Comparison of ENCODE assay signal across 25 cellular contexts in the genomic region with DNA sequence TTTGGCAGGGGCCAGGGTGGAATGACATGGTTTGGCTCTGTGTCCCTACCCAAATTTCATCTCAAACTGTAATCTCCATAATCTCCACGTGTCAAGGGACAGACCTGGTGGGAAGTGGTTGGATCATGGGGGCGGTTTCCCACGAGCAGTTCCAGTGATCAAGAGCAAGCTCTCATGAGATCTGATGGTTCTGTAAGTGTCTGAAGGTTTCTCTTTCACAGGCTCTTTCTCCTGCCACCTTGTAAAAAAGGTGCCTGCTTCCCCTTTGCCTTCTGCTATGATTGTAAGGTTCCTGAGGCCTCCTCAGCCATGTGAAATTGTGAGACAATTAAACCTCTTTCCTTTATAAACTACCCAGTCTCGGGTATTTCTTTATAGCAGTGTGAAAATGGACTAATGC.
A peak's percentile ranks its signal among the peaks of the same experiment; 100 is the strongest.
DNase-seq lines count a peak whose midpoint lies in the region; ATAC-seq, FAIRE-seq and TF ChIP-seq lines count a peak whose summit lies in the region.
"Had no signal": no experiment of that assay in that cellular context is flagged by ENCODE, and none has a peak within 500 bp of the region (broad histone marks: within the 10 kb centered on the region; RNA-seq: fewer than 3 reads in every experiment).

No MANE protein-coding gene starts in this region.

- no peaks in the 10 kb centered on the region for H3K4me1 ChIP-seq in GM12878 (ENCODE audit: control insufficient read depth, insufficient read depth, low read length)
- H3K4me1 ChIP-seq in esophagus muscularis mucosa: no peaks in the 10 kb centered on the region
- no peaks in the 10 kb centered on the region for H3K4me1 ChIP-seq in stomach
- peaks cover 6% of the 10 kb centered on the region for H3K4me1 ChIP-seq in left ventricle myocardium inferior
- H3K4me1 ChIP-seq: BLaER1 had no signal

- no peaks in the 10 kb centered on the region for H3K79me2 ChIP-seq in GM12878 (ENCODE audit: control insufficient read depth, insufficient read depth, low read length)

- CTCF ChIA-PET in GM12878 (lab: Yijun Ruan, JAX): interaction anchor here (1.3 to 2.7 kb wide), 3 partner anchors 10 to 24 kb away, joined by 3 to 8 read pairs (median 3); no protein-coding TSS in a partner anchor

- in situ Hi-C loops in GM12878 (cut with MboI): no loop called here

- POLR2A ChIA-PET in GM12878 (lab: Charles Lee): interaction anchor here (0.6 to 2.9 kb wide), 2 partner anchors 10 to 11 kb away, joined by 3 to 12 read pairs; no protein-coding TSS in a partner anchor

- ATAC-seq in GM12878: peak; percentile 75
- ATAC-seq in GM21825 (IDR thresholded peaks at IDR 0.05; ENCODE audit: unreplicated experiment): no peak
- ATAC-seq in HG03442 (IDR thresholded peaks at IDR 0.05; ENCODE audit: unreplicated experiment): no peak

- 44% methylated on average over 4 of the region's 4 CpGs for WGBS in GM12878 (ENCODE audit: insufficient coverage, insufficient replicate concordance, low lambda C conversion rate, missing lambda C conversion rate)
- WGBS in esophagus muscularis mucosa: 88% methylated on average over 4 of the region's 4 CpGs
- WGBS in stomach, 5 donors: 90 to 97% (median 95%) methylated on average over 4 of the region's 4 CpGs

- H3K27ac ChIP-seq in GM12878 (ENCODE audit: control insufficient read depth, insufficient read depth): peak overlapping the region; percentile 37
- H3K27ac ChIP-seq in esophagus muscularis mucosa (replicated peaks in 1 of 4): no peak overlapping the region
- no peak overlapping the region for H3K27ac ChIP-seq in stomach
- no peak overlapping the region for H3K27ac ChIP-seq in left ventricle myocardium inferior (replicated peaks)
- H3K27ac ChIP-seq: BLaER1 had no signal

- TF ChIP-seq RAD21 in GM12878 (IDR thresholded peaks at IDR 0.05; ENCODE audit: insufficient read depth, low read depth, low read length): no peak

- FAIRE-seq in GM18507 (lab: Jason Lieb, UNC) (peak; percentile 46), GM12878 (lab: Jason Lieb, UNC) (no peak)
- FAIRE-seq: A204.1, GM12892 had no signal

- no peaks in the 10 kb centered on the region for H4K20me1 ChIP-seq in GM12878 (ENCODE audit: control insufficient read depth, insufficient read depth)
- H4K20me1 ChIP-seq: BLaER1 had no signal

- H3K4me3 ChIP-seq in GM12878: no peak overlapping the region
- H3K4me3 ChIP-seq in esophagus muscularis mucosa: no peak overlapping the region
- no peak overlapping the region for H3K4me3 ChIP-seq in stomach
- H3K4me3 ChIP-seq in left ventricle myocardium inferior: no peak overlapping the region
- H3K4me3 ChIP-seq: BLaER1 had no signal

- H3K27me3 ChIP-seq in GM12878 (replicated peaks in 1 of 2; ENCODE audit: control insufficient read depth in 2 of 2, insufficient read depth in 2 of 2, low read length in 1 of 2) (no peaks in the 10 kb centered on the region), esophagus muscularis mucosa (no peaks in the 10 kb centered on the region), stomach (no peaks in the 10 kb centered on the region), left ventricle myocardium inferior (ENCODE audit: low read depth) (no peaks in the 10 kb centered on the region)
- H3K27me3 ChIP-seq: BE2C, BLaER1 had no signal

- intact Hi-C loops in GM12878 (cut with micrococcal nuclease; ENCODE audit: unreplicated experiment) (no loop called here), esophagus muscularis mucosa (cut with DNase I) (no loop called here), stomach (cut with DNase I; ENCODE audit: low total_unique reads) (no loop called here), left ventricle myocardium inferior (cut with micrococcal nuclease) (no loop called here)

- TF ChIP-seq EP300 in GM12878 (IDR thresholded peaks at IDR 0.05; ENCODE audit: borderline replicate concordance in 1 of 2, control insufficient read depth in 1 of 2, low read depth in 2 of 2, low read length in 2 of 2): no peak
- TF ChIP-seq EP300 in esophagus muscularis mucosa (IDR thresholded peaks at IDR 0.05): no peak
- no peak for TF ChIP-seq EP300 in stomach (IDR thresholded peaks at IDR 0.05)

- RAD21 ChIA-PET in GM12878 (lab: Charles Lee; ENCODE audit: unreplicated experiment): interaction anchor here (1.6 kb wide), 1 partner anchor 45 kb away, joined by 3 read pairs; no protein-coding TSS in a partner anchor

- H3K9ac ChIP-seq in GM12878 (ENCODE audit: control insufficient read depth, insufficient read depth, low read length): no peak overlapping the region
- H3K9ac ChIP-seq: BLaER1 had no signal

- TF ChIP-seq CTCF in GM12878 (IDR thresholded peaks at IDR 0.05 in 2 of 3, conservative IDR thresholded peaks at IDR 0.05 in 1 of 3; ENCODE audit: control insufficient read depth in 2 of 3, extremely low read depth in 1 of 3, insufficient read depth in 1 of 3, low read depth in 3 of 3, low read length in 3 of 3): no peak
- TF ChIP-seq CTCF in esophagus muscularis mucosa (IDR thresholded peaks at IDR 0.05): no peak
- no peak for TF ChIP-seq CTCF in stomach (IDR thresholded peaks at IDR 0.05)
- no peak for TF ChIP-seq CTCF in left ventricle myocardium inferior (IDR thresholded peaks at IDR 0.05; ENCODE audit: borderline replicate concordance)

- H3K36me3 ChIP-seq in GM12878 (ENCODE audit: control insufficient read depth in 2 of 2, insufficient read depth in 2 of 2, low read length in 1 of 2): no peaks in the 10 kb centered on the region; a peak in 1 of 4 replicates
- H3K36me3 ChIP-seq in esophagus muscularis mucosa: peaks cover 0 to 7% (median 2%) of the 10 kb centered on the region in 4 donors
- peaks cover 0 to 12% (median 8%) of the 10 kb centered on the region in 4 donors for H3K36me3 ChIP-seq in stomach
- no peaks in the 10 kb centered on the region for H3K36me3 ChIP-seq in left ventricle myocardium inferior

- no peak overlapping the region for H3K4me2 ChIP-seq in GM12878 (ENCODE audit: control insufficient read depth, insufficient read depth)
- H3K4me2 ChIP-seq: BLaER1 had no signal

- SMC1A ChIA-PET in GM12878 (lab: Charles Lee; ENCODE audit: uncharacterized antibody, unreplicated experiment): interaction anchor here (1.0 to 3.6 kb wide), 5 partner anchors 10 to 38 kb away, joined by 3 to 16 read pairs (median 12); no protein-coding TSS in a partner anchor

- no peak overlapping the region for H2AFZ ChIP-seq in GM12878 (ENCODE audit: control insufficient read depth, low read depth, low read length)

- H3K9me3 ChIP-seq in GM12878 (replicated peaks; ENCODE audit: control insufficient read depth, insufficient read depth, low read length) (peaks cover 11% of the 10 kb centered on the region; the same call in 2 of the 3 replicates), esophagus muscularis mucosa (no peaks in the 10 kb centered on the region), stomach (peaks cover 0 to 12% (median 3%) of the 10 kb centered on the region in 4 donors), left ventricle myocardium inferior (replicated peaks) (no peaks in the 10 kb centered on the region)

- BruUV-seq in GM12878 (replicated peaks; lab: Mats Ljungman, UMichigan): no TSS peak

- DNase-seq in GM18507 (ENCODE audit: extremely low spot score, insufficient read length, low read depth) (no peak), GM12878 (ENCODE audit: low read depth, low spot score) (no peak), esophagus muscularis mucosa (ENCODE audit: extremely low spot score) (peak; percentile 21), stomach (no peak), left ventricle myocardium inferior (no peak)
- DNase-seq: 8988T; ACHN; BE2C; C1 segment of cervical spinal cord; CD4-positive, alpha-beta memory T cell; CD4-positive, CD25-positive, alpha-beta regulatory T cell; CD8-positive, alpha-beta memory T cell; COR-L47; DMS 273 treated with DMSO at 0.1 percent for 48 hours; DMS153; DMS53; DMS79; DND-41; EL; GDM1 had no signal

- TF ChIP-seq POLR2A in GM12878 (IDR thresholded peaks at IDR 0.05; ENCODE audit: low read depth, low read length): no peak
- no peak for TF ChIP-seq POLR2A in esophagus muscularis mucosa (IDR thresholded peaks at IDR 0.05; ENCODE audit: low read depth)
- TF ChIP-seq POLR2A in stomach (IDR thresholded peaks at IDR 0.05): no peak

TF ChIP-seq in GM12878, 131 proteins besides CTCF, POLR2A, EP300 and RAD21 (continues in another document):
- TF ChIP-seq TCF7 (IDR thresholded peaks at IDR 0.05; ENCODE audit: borderline replicate concordance) (no peak), PAX8 (IDR thresholded peaks at IDR 0.05) (no peak), NBN (IDR thresholded peaks at IDR 0.05) (0 out of 2 replicates have a peak, but pooled peaks have one; percentile 30), RB1 (IDR thresholded peaks at IDR 0.05; ENCODE audit: borderline replicate concordance) (no peak), ESRRA (IDR thresholded peaks at IDR 0.05; ENCODE audit: low read length) (no peak), KLF5 (IDR thresholded peaks at IDR 0.05; ENCODE audit: partially characterized antibody) (no peak), NFIC (IDR thresholded peaks at IDR 0.05; ENCODE audit: low read depth, low read length) (no peak), SMAD5 (IDR thresholded peaks at IDR 0.05; ENCODE audit: low read depth) (no peak), MYB (IDR thresholded peaks at IDR 0.05; ENCODE audit: borderline replicate concordance, low read depth, low read length) (no peak), CBX5 (IDR thresholded peaks at IDR 0.05; ENCODE audit: low read depth) (no peak), BMI1 (IDR thresholded peaks at IDR 0.05; ENCODE audit: borderline replicate concordance) (no peak), MEF2B (IDR thresholded peaks at IDR 0.05; ENCODE audit: partially characterized antibody, poor library complexity, severe bottlenecking) (peak; percentile 66), IKZF2 (IDR thresholded peaks at IDR 0.05) (no peak), RUNX3 (IDR thresholded peaks at IDR 0.05; ENCODE audit: low read length) (0 out of 2 replicates have a peak, but pooled peaks have one; percentile 6), SREBF2 (IDR thresholded peaks at IDR 0.05; ENCODE audit: low read length) (no peak), MTA2 (IDR thresholded peaks at IDR 0.05; ENCODE audit: low read depth) (no peak)
- TF ChIP-seq, protein P1, sequence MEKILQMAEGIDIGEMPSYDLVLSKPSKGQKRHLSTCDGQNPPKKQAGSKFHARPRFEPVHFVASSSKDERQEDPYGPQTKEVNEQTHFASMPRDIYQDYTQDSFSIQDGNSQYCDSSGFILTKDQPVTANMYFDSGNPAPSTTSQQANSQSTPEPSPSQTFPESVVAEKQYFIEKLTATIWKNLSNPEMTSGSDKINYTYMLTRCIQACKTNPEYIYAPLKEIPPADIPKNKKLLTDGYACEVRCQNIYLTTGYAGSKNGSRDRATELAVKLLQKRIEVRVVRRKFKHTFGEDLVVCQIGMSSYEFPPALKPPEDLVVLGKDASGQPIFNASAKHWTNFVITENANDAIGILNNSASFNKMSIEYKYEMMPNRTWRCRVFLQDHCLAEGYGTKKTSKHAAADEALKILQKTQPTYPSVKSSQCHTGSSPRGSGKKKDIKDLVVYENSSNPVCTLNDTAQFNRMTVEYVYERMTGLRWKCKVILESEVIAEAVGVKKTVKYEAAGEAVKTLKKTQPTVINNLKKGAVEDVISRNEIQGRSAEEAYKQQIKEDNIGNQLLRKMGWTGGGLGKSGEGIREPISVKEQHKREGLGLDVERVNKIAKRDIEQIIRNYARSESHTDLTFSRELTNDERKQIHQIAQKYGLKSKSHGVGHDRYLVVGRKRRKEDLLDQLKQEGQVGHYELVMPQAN (conservative IDR thresholded peaks at IDR 0.05): no peak
